ENCODE assay signal across 8 cellular contexts in genomic region chr2:176732780-176733179, GRCh38.
"Had no signal": no experiment of that assay in that cellular context is flagged by ENCODE, and none has a peak within 500 bp of the region (broad histone marks: within the 10 kb centered on the region; RNA-seq: fewer than 3 reads in every experiment).

No MANE protein-coding gene starts in this region.

- DNase-seq: GOT3, H7, HFFc6, IMR-90, KBM-7 had no signal

- H3K27ac Mint-ChIP-seq: HFFc6 had no signal

- H3K4me3 Mint-ChIP-seq: HFFc6 had no signal

- H3K36me3 ChIP-seq: HAP-1 had no signal

- ATAC-seq: HCT116 had no signal

- H3K4me1 ChIP-seq: HAP-1 had no signal

- H3K9me3 ChIP-seq: HAP-1 had no signal

- FAIRE-seq: HTR-8/SVneo had no signal

- H3K4me3 ChIP-seq: HAP-1 had no signal

- H3K9me3 Mint-ChIP-seq: HFFc6 had no signal
